12 cellular contexts compared by ENCODE assay signal in genomic region chr7:99410635-99411034, GRCh38. TPM values are rescaled to one million over a fixed set of nuclear protein-coding genes. Genes with fewer than 3 reads are reported as not detected.
DNase-seq lines count a peak whose midpoint lies in the region; ATAC-seq and TF ChIP-seq lines count a peak whose summit lies in the region.
"Had no signal": no experiment of that assay in that cellular context is flagged by ENCODE, and none has a peak within 500 bp of the region (broad histone marks: within the 10 kb centered on the region; RNA-seq: fewer than 3 reads in every experiment).

No MANE protein-coding gene starts in this region.

- peaks cover 22 to 34% of the 10 kb centered on the region in 2 donors for H3K36me3 Mint-ChIP-seq in activated T-cell treated with anti-CD3 and anti-CD28 coated beads, Interleukin-2, amount 50 U/mL, for 72 hours (ENCODE audit: insufficient read depth in 2 of 2)
- H3K36me3 Mint-ChIP-seq in endodermal cell (ENCODE audit: low read depth), result peaks cover 50% of the 10 kb centered on the region
- H3K36me3 Mint-ChIP-seq in stimulated activated effector memory CD8-positive, alpha-beta T cell treated with anti-CD3 and anti-CD28 coated beads, Interleukin-12 subunit alpha, Interleukin-12 subunit beta, amount 100 ng/mL, for 72 hours, result peaks cover 83% of the 10 kb centered on the region

- 90 to 95% methylated on average over 2 of the region's 2 CpGs for WGBS in endodermal cell (ENCODE audit: insufficient coverage in 1 of 2, insufficient read length in 1 of 2), 2 experiments

- ATAC-seq in activated T-cell treated with anti-CD3 and anti-CD28 coated beads, Interleukin-2, amount 50 U/mL, for 72 hours (replicated peaks in 1 of 2), result no peak
- no peak for ATAC-seq in stimulated activated effector memory CD8-positive, alpha-beta T cell treated with anti-CD3 and anti-CD28 coated beads, Interleukin-12 subunit alpha, Interleukin-12 subunit beta, amount 100 ng/mL, for 72 hours
- no peak for ATAC-seq in HG03045 (IDR thresholded peaks at IDR 0.05; ENCODE audit: unreplicated experiment)

- no peak overlapping the region for H3K27ac ChIP-seq in SK-N-MC
- H3K27ac ChIP-seq in endodermal cell (ENCODE audit: low read depth, low read length), result no peak overlapping the region

- DNase-seq in activated T-cell treated with anti-CD3 and anti-CD28 coated beads, Interleukin-2, amount 50 U/mL, for 72 hours, result no peak
- DNase-seq in activated T-cell treated with anti-CD3 and anti-CD28 coated beads, Interleukin-2, amount 50 U/mL, for 48 hours, result no peak
- no peak for DNase-seq in SK-N-MC (ENCODE audit: low read depth, low spot score)
- DNase-seq in endodermal cell, result no peak
- no peak for DNase-seq in stimulated activated effector memory CD8-positive, alpha-beta T cell treated with anti-CD3 and anti-CD28 coated beads, Interleukin-12 subunit alpha, Interleukin-12 subunit beta, amount 100 ng/mL, for 72 hours (ENCODE audit: low spot score in 2 of 2)
- no peak for DNase-seq in head of caudate nucleus
- DNase-seq in SKM-1 treated with dmso at 0.1 percent for 144 hours (lab: John Stamatoyannopoulos, UW; ENCODE audit: unreplicated experiment), result no peak
- DNase-seq: activated CD8-positive, alpha-beta memory T cell treated with anti-CD3 and anti-CD28 coated beads for 24 hours; NCI-H1436; sigmoid colon; transverse colon had no signal

- H3K27me3 ChIP-seq in endodermal cell (ENCODE audit: control insufficient read depth, insufficient read depth, low read length, poor library complexity, severe bottlenecking), result no peaks in the 10 kb centered on the region
- H3K27me3 ChIP-seq: sigmoid colon, transverse colon had no signal

- intact Hi-C loops in head of caudate nucleus (cut with DNase I), result no loop called here

- H3K4me1 Mint-ChIP-seq in activated T-cell treated with anti-CD3 and anti-CD28 coated beads, Interleukin-2, amount 50 U/mL, for 72 hours (ENCODE audit: low read depth), result peaks cover 42% of the 10 kb centered on the region
- H3K4me1 Mint-ChIP-seq in endodermal cell, result peaks cover 21% of the 10 kb centered on the region
- H3K4me1 Mint-ChIP-seq in stimulated activated effector memory CD8-positive, alpha-beta T cell treated with anti-CD3 and anti-CD28 coated beads, Interleukin-12 subunit alpha, Interleukin-12 subunit beta, amount 100 ng/mL, for 72 hours, result peaks cover 47% of the 10 kb centered on the region

- H3K4me3 ChIP-seq in SK-N-MC (peak overlapping the region; percentile 96), endodermal cell (ENCODE audit: low read length) (peak overlapping the region; percentile 96)

- H3K9me3 ChIP-seq in SK-N-MC (ENCODE audit: low read depth, low read length) (no peaks in the 10 kb centered on the region), endodermal cell (ENCODE audit: control insufficient read depth, low read length) (peaks cover 9% of the 10 kb centered on the region)
- H3K9me3 ChIP-seq: sigmoid colon, transverse colon had no signal

- no peak overlapping the region for H3K9ac ChIP-seq in SK-N-MC (ENCODE audit: insufficient read length)
- H3K9ac ChIP-seq in endodermal cell (ENCODE audit: extremely low read depth, low read length, poor library complexity, severe bottlenecking), result no peak overlapping the region

- peaks cover 47% of the 10 kb centered on the region for H3K36me3 ChIP-seq in SK-N-MC (ENCODE audit: insufficient read depth, low read length)
- H3K36me3 ChIP-seq in endodermal cell (ENCODE audit: control insufficient read depth, insufficient read depth, low read length), result peaks cover 53% of the 10 kb centered on the region

- H3K4me1 ChIP-seq in endodermal cell (ENCODE audit: control insufficient read depth, insufficient read depth, low read length), result peaks cover 8% of the 10 kb centered on the region

- H3K9me3 Mint-ChIP-seq in activated T-cell treated with anti-CD3 and anti-CD28 coated beads, Interleukin-2, amount 50 U/mL, for 72 hours, result no peaks in the 10 kb centered on the region
- H3K9me3 Mint-ChIP-seq in endodermal cell, result peaks cover 8% of the 10 kb centered on the region
- H3K9me3 Mint-ChIP-seq in stimulated activated effector memory CD8-positive, alpha-beta T cell treated with anti-CD3 and anti-CD28 coated beads, Interleukin-12 subunit alpha, Interleukin-12 subunit beta, amount 100 ng/mL, for 72 hours, result no peaks in the 10 kb centered on the region

- peak overlapping the region; percentile 93 for H3K27ac Mint-ChIP-seq in activated T-cell treated with anti-CD3 and anti-CD28 coated beads, Interleukin-2, amount 50 U/mL, for 72 hours
- H3K27ac Mint-ChIP-seq in endodermal cell, result peak overlapping the region; percentile 62
- H3K27ac Mint-ChIP-seq in stimulated activated effector memory CD8-positive, alpha-beta T cell treated with anti-CD3 and anti-CD28 coated beads, Interleukin-12 subunit alpha, Interleukin-12 subunit beta, amount 100 ng/mL, for 72 hours, result peak overlapping the region; percentile 95

- H3K4me3 Mint-ChIP-seq in activated T-cell treated with anti-CD3 and anti-CD28 coated beads, Interleukin-2, amount 50 U/mL, for 72 hours, result peak overlapping the region; percentile 95
- H3K4me3 Mint-ChIP-seq in endodermal cell, result peak overlapping the region; percentile 97
- H3K4me3 Mint-ChIP-seq in stimulated activated effector memory CD8-positive, alpha-beta T cell treated with anti-CD3 and anti-CD28 coated beads, Interleukin-12 subunit alpha, Interleukin-12 subunit beta, amount 100 ng/mL, for 72 hours, result peak overlapping the region; percentile 92

- no peaks in the 10 kb centered on the region for H3K27me3 Mint-ChIP-seq in activated T-cell treated with anti-CD3 and anti-CD28 coated beads, Interleukin-2, amount 50 U/mL, for 72 hours (ENCODE audit: low read depth)
- no peaks in the 10 kb centered on the region for H3K27me3 Mint-ChIP-seq in endodermal cell (ENCODE audit: insufficient read depth)

- TF ChIP-seq CTCF in endodermal cell (conservative IDR thresholded peaks at IDR 0.05), result no peak

RNA-seq across cellular contexts. Expression of gene BUD31, which starts 1.9 kb away (rescaled TPM):
- total RNA-seq in activated T-cell treated with anti-CD3 and anti-CD28 coated beads, Interleukin-2, amount 50 U/mL, for 72 hours, result 100 to 1,000 TPM; 218 to 228 TPM
- 100 to 1,000 TPM; 102 to 117 TPM for total RNA-seq in endodermal cell
- 89.0 TPM for polyA plus RNA-seq in endodermal cell (2013, experiment 1 of 2)
- polyA plus RNA-seq in endodermal cell (2013, experiment 2 of 2), result 90.0 TPM

RNA-seq across cellular contexts. Expression of gene PDAP1, which starts 2.2 kb away (rescaled TPM):
- 100 to 1,000 TPM in 1 of 2 donors, 10 to 100 TPM in 1; 95.0 to 108 TPM for total RNA-seq in activated T-cell treated with anti-CD3 and anti-CD28 coated beads, Interleukin-2, amount 50 U/mL, for 72 hours
- total RNA-seq in endodermal cell, result 100 to 1,000 TPM; 147 to 165 TPM
- 130 TPM for polyA plus RNA-seq in endodermal cell (2013, experiment 1 of 2)
- 130 TPM for polyA plus RNA-seq in endodermal cell (2013, experiment 2 of 2)

RNA-seq across cellular contexts. Expression of gene PTCD1, which starts 28.0 kb away (rescaled TPM):
- 1 to 10 TPM; 6.1 to 8.9 TPM for total RNA-seq in activated T-cell treated with anti-CD3 and anti-CD28 coated beads, Interleukin-2, amount 50 U/mL, for 72 hours
- total RNA-seq in endodermal cell, result 10 to 100 TPM; 11.9 to 12.5 TPM
- polyA plus RNA-seq in endodermal cell (2013, experiment 1 of 2), result 5.8 TPM
- polyA plus RNA-seq in endodermal cell (2013, experiment 2 of 2), result 5.2 TPM

RNA-seq across cellular contexts. Expression of gene CPSF4, which starts 28.1 kb away (rescaled TPM):
- 10 to 100 TPM; 59.2 to 65.9 TPM for total RNA-seq in activated T-cell treated with anti-CD3 and anti-CD28 coated beads, Interleukin-2, amount 50 U/mL, for 72 hours
- total RNA-seq in endodermal cell, result 100 to 1,000 TPM in 1 of 2 donors, 10 to 100 TPM in 1; 87.3 to 126 TPM
- polyA plus RNA-seq in endodermal cell (2013, experiment 1 of 2), result 89.5 TPM
- polyA plus RNA-seq in endodermal cell (2013, experiment 2 of 2), result 81.8 TPM

RNA-seq across cellular contexts. Expression of gene ARPC1B, which starts 36.1 kb away (rescaled TPM):
- total RNA-seq in activated T-cell treated with anti-CD3 and anti-CD28 coated beads, Interleukin-2, amount 50 U/mL, for 72 hours, result 100 to 1,000 TPM; 202 to 208 TPM
- 10 to 100 TPM; 53.3 to 73.9 TPM for total RNA-seq in endodermal cell
- 41.0 TPM for polyA plus RNA-seq in endodermal cell (2013, experiment 1 of 2)
- polyA plus RNA-seq in endodermal cell (2013, experiment 2 of 2), result 48.7 TPM
